In the genomic region with DNA sequence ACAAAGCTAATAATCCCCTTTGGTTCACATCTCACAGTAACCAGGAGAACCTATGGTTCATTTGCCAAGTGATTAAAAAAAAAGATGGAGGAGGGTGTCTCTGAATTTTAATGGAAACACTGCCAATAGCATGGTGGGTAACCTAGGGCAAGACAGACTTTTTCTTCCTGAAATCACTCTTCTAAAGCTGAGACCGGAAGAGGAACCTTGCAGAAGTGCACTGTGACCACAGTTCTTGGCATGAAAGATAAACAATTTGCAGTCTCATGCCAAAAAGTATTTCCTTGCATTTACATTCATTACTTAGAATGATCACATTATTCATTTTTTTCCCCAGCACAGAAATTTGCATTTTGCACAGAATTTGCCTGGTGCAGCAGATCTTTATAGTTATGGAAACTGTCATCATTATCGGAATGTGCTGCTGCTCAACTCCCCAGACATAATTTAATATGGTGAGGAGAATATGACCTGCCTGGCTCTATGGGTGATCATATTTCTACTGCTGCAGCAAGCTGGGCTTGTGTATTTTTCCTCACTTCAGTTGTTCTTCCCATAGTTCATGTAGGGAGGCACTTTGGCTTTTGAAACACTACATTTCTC, we compare ENCODE assay signal across 19 cellular contexts. TPM values are rescaled to one million over a fixed set of nuclear protein-coding genes. Genes with fewer than 3 reads are reported as not detected.
DNase-seq lines count a peak whose midpoint lies in the region; ATAC-seq, FAIRE-seq and TF ChIP-seq lines count a peak whose summit lies in the region.
"Had no signal": no experiment of that assay in that cellular context is flagged by ENCODE, and none has a peak within 500 bp of the region (broad histone marks: within the 10 kb centered on the region; RNA-seq: fewer than 3 reads in every experiment).

No MANE protein-coding gene starts in this region.

- H3K27me3 Mint-ChIP-seq in activated naive CD4-positive, alpha-beta T cell treated with anti-CD3 and anti-CD28 coated beads, Interleukin-2, amount 50 U/mL, for 24 hours = no peaks in the 10 kb centered on the region

- no peak for DNase-seq in activated naive CD4-positive, alpha-beta T cell (lab: John Stamatoyannopoulos, UW)
- DNase-seq in NB4 (ENCODE audit: low read depth) = peak; percentile 89
- no peak for DNase-seq in activated naive CD4-positive, alpha-beta T cell treated with anti-CD3 and anti-CD28 coated beads, Interleukin-2, amount 50 U/mL, for 72 hours (ENCODE audit: low spot score in 2 of 2)
- DNase-seq in GM19239 (ENCODE audit: insufficient read length, low spot score) = no peak
- DNase-seq: DMS79 treated with DMSO at 0.1 percent for 48 hours, glutamatergic neuron, H7, midbrain, NCI-H1694 treated with DMSO at 0.1 percent for 48 hours, NCI-H774, stomach had no signal

- H3K4me3 ChIP-seq in NB4 (ENCODE audit: low read depth, low read length) = no peak overlapping the region
- H3K4me3 ChIP-seq: stomach had no signal

- H3K4me3 Mint-ChIP-seq in activated naive CD4-positive, alpha-beta T cell treated with anti-CD3 and anti-CD28 coated beads, Interleukin-2, amount 50 U/mL, for 24 hours = peak overlapping the region; percentile 5
- H3K4me3 Mint-ChIP-seq: dendritic cell treated with granulocyte-macrophage colony-stimulating factor and Interleukin-4, amounts not matched to agents 40 ng/mL and 50 ng/mL, for 4 days had no signal

- peaks cover 4% of the 10 kb centered on the region for H3K36me3 Mint-ChIP-seq in activated naive CD4-positive, alpha-beta T cell treated with anti-CD3 and anti-CD28 coated beads, Interleukin-2, amount 50 U/mL, for 24 hours
- H3K36me3 Mint-ChIP-seq in activated naive CD4-positive, alpha-beta T cell treated with anti-CD3 and anti-CD28 coated beads, Interleukin-2, amount 50 U/mL, for 72 hours = peaks cover 0 to 25% of the 10 kb centered on the region in 2 donors

- peak overlapping the region; percentile 91 for H3K27ac Mint-ChIP-seq in activated naive CD4-positive, alpha-beta T cell treated with anti-CD3 and anti-CD28 coated beads, Interleukin-2, amount 50 U/mL, for 24 hours
- H3K27ac Mint-ChIP-seq in activated naive CD4-positive, alpha-beta T cell treated with anti-CD3 and anti-CD28 coated beads, Interleukin-2, amount 50 U/mL, for 72 hours = peak overlapping the region in 1 of 2 donors; percentile 68
- H3K27ac Mint-ChIP-seq: dendritic cell treated with granulocyte-macrophage colony-stimulating factor and Interleukin-4, amounts not matched to agents 40 ng/mL and 50 ng/mL, for 4 days had no signal

- TF ChIP-seq CTCF in NB4 (IDR thresholded peaks at IDR 0.05; ENCODE audit: low read depth, low read length) = no peak

- H3K9me3 Mint-ChIP-seq in activated naive CD4-positive, alpha-beta T cell treated with anti-CD3 and anti-CD28 coated beads, Interleukin-2, amount 50 U/mL, for 24 hours = no peaks in the 10 kb centered on the region
- H3K9me3 Mint-ChIP-seq in activated naive CD4-positive, alpha-beta T cell treated with anti-CD3 and anti-CD28 coated beads, Interleukin-2, amount 50 U/mL, for 72 hours = peaks cover 0 to 3% of the 10 kb centered on the region in 2 donors
- H3K9me3 Mint-ChIP-seq: dendritic cell treated with granulocyte-macrophage colony-stimulating factor and Interleukin-4, amounts not matched to agents 40 ng/mL and 50 ng/mL, for 4 days had no signal

- no peak for FAIRE-seq in GM19239 (lab: Jason Lieb, UNC)

- TF ChIP-seq POLR2A in NB4 (IDR thresholded peaks at IDR 0.05; ENCODE audit: extremely low read depth, insufficient read length) = no peak

- ATAC-seq in activated naive CD4-positive, alpha-beta T cell treated with anti-CD3 and anti-CD28 coated beads, Interleukin-2, amount 50 U/mL, for 72 hours = peak; percentile 32 to 54
- ATAC-seq in HG03469 (IDR thresholded peaks at IDR 0.05; ENCODE audit: unreplicated experiment) (no peak), HG03039 (IDR thresholded peaks at IDR 0.05; ENCODE audit: unreplicated experiment) (no peak), HG02798 (IDR thresholded peaks at IDR 0.05; ENCODE audit: poor library complexity, unreplicated experiment) (no peak)
- ATAC-seq: esophagus mucosa had no signal

- peaks cover 46% of the 10 kb centered on the region for H3K4me1 Mint-ChIP-seq in activated naive CD4-positive, alpha-beta T cell treated with anti-CD3 and anti-CD28 coated beads, Interleukin-2, amount 50 U/mL, for 24 hours

RNA-seq across cellular contexts. Expression of gene EDN3, which starts 42.2 kb away (rescaled TPM):
- total RNA-seq in activated naive CD4-positive, alpha-beta T cell treated with anti-CD3 and anti-CD28 coated beads, Interleukin-2, amount 50 U/mL, for 72 hours = under 1 TPM in 1 of 2 donors, not detected in 1; 0.14 TPM
- total RNA-seq: H7, kidney epithelial cell, osteoblast had no signal

Comparison
In these comparisons a context has a peak if more than half of its experiments do, and no peak if none do; other contexts are left out.
1. ATAC-seq: peak in activated naive CD4-positive, alpha-beta T cell treated with anti-CD3 and anti-CD28 coated beads, Interleukin-2, amount 50 U/mL, for 72 hours (2 of 2); none in HG03469 (single experiment), HG03039 (single experiment) and HG02798 (single experiment).